In the genomic region with DNA sequence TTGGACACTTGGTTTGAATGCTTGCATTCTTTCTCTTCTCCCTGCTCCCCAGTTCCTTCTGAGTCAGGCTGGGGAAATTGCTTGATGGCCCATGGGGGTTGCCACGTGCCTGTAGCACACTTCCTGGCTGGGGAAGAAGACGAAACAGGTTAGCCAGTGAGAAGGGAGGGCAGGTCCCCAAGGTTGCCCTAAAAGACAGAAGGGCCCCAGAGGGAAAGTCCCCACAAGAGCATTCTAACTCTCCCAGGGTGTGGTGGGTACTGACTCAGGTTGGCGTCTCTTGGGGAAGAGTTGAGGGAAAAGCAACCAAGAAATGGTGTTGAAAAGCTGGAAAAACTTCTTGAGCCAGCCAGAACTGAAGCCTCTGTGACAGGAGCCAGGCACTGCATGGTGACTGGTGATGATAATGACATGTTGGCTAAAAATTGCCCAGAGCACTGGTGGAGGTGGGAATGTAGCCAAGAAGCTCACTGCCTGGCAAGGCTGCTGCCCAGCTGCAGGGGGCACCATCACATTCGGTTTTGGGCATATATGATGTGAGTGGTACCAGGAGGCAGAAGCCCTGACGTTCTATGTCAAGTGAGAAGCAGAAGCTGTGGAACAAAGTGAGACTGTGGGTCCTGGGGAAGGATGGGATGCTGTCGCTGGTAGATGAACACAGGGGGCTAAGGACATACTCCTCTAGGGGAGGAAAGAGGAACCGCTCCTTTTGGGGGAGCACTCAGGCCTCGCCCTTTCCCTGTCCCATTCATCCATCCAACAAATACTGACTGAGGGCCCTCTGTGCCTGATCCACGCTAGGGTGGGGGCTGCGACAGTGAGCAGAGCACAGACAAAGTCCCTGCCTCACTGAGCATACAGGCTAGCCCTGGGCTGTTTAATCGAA, we compare ENCODE assay signal across 8 cellular contexts. TPM values are rescaled to one million over a fixed set of nuclear protein-coding genes. Genes with fewer than 3 reads are reported as not detected.
DNase-seq lines count a peak whose midpoint lies in the region; ATAC-seq, FAIRE-seq and TF ChIP-seq lines count a peak whose summit lies in the region.

No MANE protein-coding gene starts in this region.

- no peaks in the 10 kb centered on the region for H3K9me3 ChIP-seq in H1 (ENCODE audit: insufficient read depth in 2 of 2, low read depth in 1 of 2, low read length in 1 of 2)

- POLR2A ChIA-PET in H1 (lab: Charles Lee; ENCODE audit: partially characterized antibody): interaction anchor here (0.9 to 3.5 kb wide), 7 partner anchors 8 to 103 kb away, joined by 3 to 25 read pairs (median 4); partner anchors contain the start of genes CHMP4A and RABGGTA

- H3K14ac ChIP-seq in H1 (ENCODE audit: insufficient read length): no peak overlapping the region

- no peak overlapping the region for H2AK5ac ChIP-seq in H1 (ENCODE audit: low read depth, low read length)

- peaks cover 2% of the 10 kb centered on the region for H3K27me3 Mint-ChIP-seq in T-helper 2 cell treated with Interferon-gamma antibody and Interleukin-4, amounts not matched to agents 5 μg/mL and 100 μg/mL, for 36 hours (ENCODE audit: low read depth)

- no peak overlapping the region for H3K4ac ChIP-seq in H1 (replicated peaks; ENCODE audit: insufficient read length, low read depth, low read length)

- peak; percentile 10 to 28; a peak in 2 of 4 replicates for TF ChIP-seq RAD21 in H1 (IDR thresholded peaks at IDR 0.05 in 1 of 2, conservative IDR thresholded peaks at IDR 0.05 in 1 of 2; ENCODE audit: low read depth in 2 of 2, low read length in 2 of 2)

- H3K9me3 Mint-ChIP-seq in T-helper 2 cell treated with Interferon-gamma antibody and Interleukin-4, amounts not matched to agents 5 μg/mL and 100 μg/mL, for 36 hours: no peaks in the 10 kb centered on the region

- no peak overlapping the region for H3K4me2 ChIP-seq in H1 (ENCODE audit: insufficient read depth in 1 of 2, low read depth in 2 of 2, low read length in 2 of 2)

- no peak overlapping the region for H4K5ac ChIP-seq in H1 (ENCODE audit: insufficient read length, low read depth, low read length)

- no peak overlapping the region for H2BK15ac ChIP-seq in H1 (ENCODE audit: low read length)

- H4K8ac ChIP-seq in H1 (ENCODE audit: extremely low read depth, insufficient read depth, low read length): no peak overlapping the region

- H3K4me1 ChIP-seq in H1 (replicated peaks in 1 of 4; ENCODE audit: control insufficient read depth in 3 of 4, insufficient read depth in 4 of 4, low read length in 3 of 4): no peaks in the 10 kb centered on the region

- H3K36me3 ChIP-seq in H1 (ENCODE audit: control insufficient read depth in 2 of 4, insufficient read depth in 4 of 4, low read length in 3 of 4): no peaks in the 10 kb centered on the region

- no peak overlapping the region for H2BK5ac ChIP-seq in H1 (ENCODE audit: low read depth, low read length)

- H3K4me1 Mint-ChIP-seq in T-helper 2 cell treated with Interferon-gamma antibody and Interleukin-4, amounts not matched to agents 5 μg/mL and 100 μg/mL, for 36 hours (ENCODE audit: low read depth): peaks cover 23% of the 10 kb centered on the region

- DNase-seq in NCI-H2196 (lab: John Stamatoyannopoulos, UW; ENCODE audit: unreplicated experiment) (peak; percentile 18), NCI-H2196 treated with DMSO at 0.1 percent for 48 hours (lab: John Stamatoyannopoulos, UW; ENCODE audit: unreplicated experiment) (no peak), H1 (ENCODE audit: low read depth in 1 of 2, low spot score in 2 of 2) (no peak), DMS79 treated with DMSO at 0.1 percent for 48 hours (lab: John Stamatoyannopoulos, UW) (no peak), NCI-H2029 treated with DMSO at 0.1 percent for 48 hours (lab: John Stamatoyannopoulos, UW) (no peak)
- peak; percentile 31 for DNase-seq in T-helper 2 cell treated with Interferon-gamma antibody and Interleukin-4, amounts not matched to agents 5 μg/mL and 100 μg/mL, for 36 hours (ENCODE audit: low spot score)
- DNase-seq in stimulated activated CD4-positive, alpha-beta T cell treated with anti-CD3 and anti-CD28 coated beads, Interleukin-12 subunit alpha, Interleukin-12 subunit beta, amount 100 ng/mL, for 24 hours (ENCODE audit: low read depth in 2 of 2): peak; percentile 38 to 42

- no peaks in the 10 kb centered on the region; the same call in 1 of the 2 replicates for H3K79me1 ChIP-seq in H1 (ENCODE audit: low read depth, low read length)

- H3K27me3 ChIP-seq in H1 (replicated peaks in 1 of 4; ENCODE audit: control insufficient read depth in 3 of 4, extremely low read depth in 1 of 4, insufficient read depth in 3 of 4, low read length in 3 of 4): no peaks in the 10 kb centered on the region

- H3K27ac ChIP-seq in H1 (ENCODE audit: low read depth, low read length): no peak overlapping the region

- H3K4me3 ChIP-seq in H1 (ENCODE audit: extremely low read depth in 1 of 4, insufficient read depth in 2 of 4, low read depth in 3 of 4, low read length in 4 of 4): no peak overlapping the region

- H3K23ac ChIP-seq in H1 (ENCODE audit: insufficient read length): no peak overlapping the region

- peak; percentile 27 to 52 (median 51); a peak in 2 of 4 replicates for TF ChIP-seq CTCF in H1 (IDR thresholded peaks at IDR 0.05; ENCODE audit: control extremely low read depth in 1 of 3, insufficient read depth in 1 of 3, low read depth in 1 of 3, low read length in 3 of 3)

- TF ChIP-seq POLR2A in H1 (IDR thresholded peaks at IDR 0.05; ENCODE audit: control extremely low read depth in 1 of 2, low read depth in 2 of 2, low read length in 2 of 2): no peak

- no peak overlapping the region for H2BK20ac ChIP-seq in H1 (ENCODE audit: low read length)

- H3K36me3 Mint-ChIP-seq in T-helper 2 cell treated with Interferon-gamma antibody and Interleukin-4, amounts not matched to agents 5 μg/mL and 100 μg/mL, for 36 hours (ENCODE audit: low read depth): peaks cover 3% of the 10 kb centered on the region

- H3K18ac ChIP-seq in H1 (ENCODE audit: extremely low read depth, low read length): no peak overlapping the region

- no peaks in the 10 kb centered on the region for H3K23me2 ChIP-seq in H1 (ENCODE audit: low read depth, low read length)

- peak; percentile 73 for ATAC-seq in HG03108 (IDR thresholded peaks at IDR 0.05; ENCODE audit: unreplicated experiment)

- H4K91ac ChIP-seq in H1 (replicated peaks; ENCODE audit: insufficient read length, low read length): no peak overlapping the region

- TF ChIP-seq EP300 in H1 (IDR thresholded peaks at IDR 0.05; ENCODE audit: borderline replicate concordance in 1 of 2, low read depth in 2 of 2, low read length in 2 of 2): no peak

- CTCF ChIA-PET in H1 (lab: Charles Lee; ENCODE audit: partially characterized antibody): interaction anchor here (0.7 to 11.5 kb wide), 12 partner anchors 8 to 152 kb away, joined by 3 to 137 read pairs (median 8); partner anchors contain the start of genes CIDEB, DHRS1, LTB4R2 and NOP9

- no peak overlapping the region for H3K4me3 Mint-ChIP-seq in T-helper 2 cell treated with Interferon-gamma antibody and Interleukin-4, amounts not matched to agents 5 μg/mL and 100 μg/mL, for 36 hours

- no peak overlapping the region for H2AFZ ChIP-seq in H1 (ENCODE audit: low read length)

- H2BK120ac ChIP-seq in H1 (replicated peaks; ENCODE audit: low read depth, low read length): no peak overlapping the region

- WGBS in H1 (ENCODE audit: extremely low coverage in 1 of 2, insufficient coverage in 1 of 2, insufficient read length in 1 of 2, insufficient replicate concordance in 2 of 2, low coverage in 1 of 2, low lambda C conversion rate in 2 of 2, missing lambda C conversion rate in 1 of 2), 2 experiments: 80% methylated on average over 11 of the region's 11 CpGs; no CpG with 5 or more reads in 1 of the 2 experiments

- no peak overlapping the region for H3K56ac ChIP-seq in H1 (replicated peaks; ENCODE audit: insufficient read length, low read depth, low read length)

- H4K20me1 ChIP-seq in H1 (replicated peaks in 1 of 2; ENCODE audit: control insufficient read depth in 1 of 2, insufficient read depth in 2 of 2, low read length in 2 of 2): peaks cover 0 to 3% of the 10 kb centered on the region in 2 experiments

- no peaks in the 10 kb centered on the region for H3K79me2 ChIP-seq in H1 (ENCODE audit: control insufficient read depth in 1 of 2, insufficient read depth in 2 of 2, low read length in 2 of 2)

- H2BK12ac ChIP-seq in H1 (ENCODE audit: low read depth, low read length): no peak overlapping the region

- H3K27ac Mint-ChIP-seq in T-helper 2 cell treated with Interferon-gamma antibody and Interleukin-4, amounts not matched to agents 5 μg/mL and 100 μg/mL, for 36 hours: no peak overlapping the region

- FAIRE-seq in H1 (lab: Jason Lieb, UNC): no peak

- H3K9ac ChIP-seq in H1 (replicated peaks in 1 of 4; ENCODE audit: extremely low read depth in 1 of 4, low read depth in 3 of 4, low read length in 3 of 4): no peak overlapping the region; a peak in 1 of 7 replicates

RNA-seq across cellular contexts. Expression of gene RABGGTA, which starts 8.1 kb away (rescaled TPM):
- 16.0 and 16.9 TPM in 2 replicates for total RNA-seq in H1 (2021; fragmentation: NEBNext Ultra II Directional; extraction: Animal tissue kit (Norgen Biotek cat#: 25700))
- 49.8 and 65.1 TPM in 2 replicates for polyA plus RNA-seq in H1 (2011; rRNA removed)
- polyA plus RNA-seq in H1 (2011; cell fraction: cytosol; rRNA removed): 30.0 TPM
- polyA plus RNA-seq in H1 (2011; cell fraction: nucleus; rRNA removed): 150 TPM
- 17.0 to 25.2 TPM (median 20.7 TPM) in 4 replicates for polyA plus RNA-seq in H1 (2012, experiment 1 of 2)
- polyA plus RNA-seq in H1 (2012, experiment 2 of 2): 36.6 TPM
- polyA plus RNA-seq in H1 (2013, experiment 1 of 2): 22.1 TPM
- polyA plus RNA-seq in H1 (2013, experiment 2 of 2): 19.9 TPM
- 34.2 and 35.5 TPM in 2 replicates for polyA minus RNA-seq in H1 (2011; rRNA and poly(A)+ RNA removed)
- polyA minus RNA-seq in H1 (2011; cell fraction: cytosol; rRNA and poly(A)+ RNA removed): 18.1 TPM
- polyA minus RNA-seq in H1 (2011; cell fraction: nucleus; rRNA and poly(A)+ RNA removed): 40.0 TPM

RNA-seq across cellular contexts. Expression of gene TGM1, which starts 16.6 kb away (rescaled TPM):
- total RNA-seq in H1 (2021; fragmentation: NEBNext Ultra II Directional; extraction: Animal tissue kit (Norgen Biotek cat#: 25700)): 2.0 and 2.2 TPM in 2 replicates
- 1.8 and 4.1 TPM in 2 replicates for polyA plus RNA-seq in H1 (2011; rRNA removed)
- polyA plus RNA-seq in H1 (2011; cell fraction: cytosol; rRNA removed): 2.6 TPM
- 15.8 TPM for polyA plus RNA-seq in H1 (2011; cell fraction: nucleus; rRNA removed)
- 1.7 to 2.2 TPM (median 1.8 TPM) in 4 replicates for polyA plus RNA-seq in H1 (2012, experiment 1 of 2)
- 1.1 TPM for polyA plus RNA-seq in H1 (2012, experiment 2 of 2)
- polyA plus RNA-seq in H1 (2013, experiment 1 of 2): 1.3 TPM
- polyA plus RNA-seq in H1 (2013, experiment 2 of 2): 1.4 TPM
- polyA minus RNA-seq in H1 (2011; rRNA and poly(A)+ RNA removed): 2.0 and 2.2 TPM in 2 replicates
- not detected for polyA minus RNA-seq in H1 (2011; cell fraction: cytosol; rRNA and poly(A)+ RNA removed)
- polyA minus RNA-seq in H1 (2011; cell fraction: nucleus; rRNA and poly(A)+ RNA removed): 3.9 TPM

RNA-seq across cellular contexts. Expression of gene DHRS1, which starts 20.0 kb away (rescaled TPM):
- total RNA-seq in H1 (2021; fragmentation: NEBNext Ultra II Directional; extraction: Animal tissue kit (Norgen Biotek cat#: 25700)): 8.8 and 13.4 TPM in 2 replicates
- polyA plus RNA-seq in H1 (2011; rRNA removed): 31.7 and 40.2 TPM in 2 replicates
- 25.9 TPM for polyA plus RNA-seq in H1 (2011; cell fraction: cytosol; rRNA removed)
- 52.3 TPM for polyA plus RNA-seq in H1 (2011; cell fraction: nucleus; rRNA removed)
- 16.4 to 20.6 TPM (median 17.5 TPM) in 4 replicates for polyA plus RNA-seq in H1 (2012, experiment 1 of 2)
- polyA plus RNA-seq in H1 (2012, experiment 2 of 2): 21.3 TPM
- 11.8 TPM for polyA plus RNA-seq in H1 (2013, experiment 1 of 2)
- 9.3 TPM for polyA plus RNA-seq in H1 (2013, experiment 2 of 2)
- 16.3 and 19.2 TPM in 2 replicates for polyA minus RNA-seq in H1 (2011; rRNA and poly(A)+ RNA removed)
- 9.1 TPM for polyA minus RNA-seq in H1 (2011; cell fraction: cytosol; rRNA and poly(A)+ RNA removed)
- 21.4 TPM for polyA minus RNA-seq in H1 (2011; cell fraction: nucleus; rRNA and poly(A)+ RNA removed)

RNA-seq across cellular contexts. Expression of gene NOP9, which starts 20.1 kb away (rescaled TPM):
- total RNA-seq in H1 (2021; fragmentation: NEBNext Ultra II Directional; extraction: Animal tissue kit (Norgen Biotek cat#: 25700)): 34.8 and 39.3 TPM in 2 replicates
- 17.8 and 22.4 TPM in 2 replicates for polyA plus RNA-seq in H1 (2011; rRNA removed)
- 19.2 TPM for polyA plus RNA-seq in H1 (2011; cell fraction: cytosol; rRNA removed)
- polyA plus RNA-seq in H1 (2011; cell fraction: nucleus; rRNA removed): 55.9 TPM
- polyA plus RNA-seq in H1 (2012, experiment 1 of 2): 21.6 to 29.6 TPM (median 27.0 TPM) in 4 replicates
- polyA plus RNA-seq in H1 (2012, experiment 2 of 2): 15.7 TPM
- polyA plus RNA-seq in H1 (2013, experiment 1 of 2): 13.9 TPM
- polyA plus RNA-seq in H1 (2013, experiment 2 of 2): 13.1 TPM
- polyA minus RNA-seq in H1 (2011; rRNA and poly(A)+ RNA removed): 42.1 and 51.6 TPM in 2 replicates
- polyA minus RNA-seq in H1 (2011; cell fraction: cytosol; rRNA and poly(A)+ RNA removed): 26.5 TPM
- polyA minus RNA-seq in H1 (2011; cell fraction: nucleus; rRNA and poly(A)+ RNA removed): 34.7 TPM

RNA-seq across cellular contexts. Expression of gene CIDEB, which starts 28.2 kb away (rescaled TPM):
- total RNA-seq in H1 (2021; fragmentation: NEBNext Ultra II Directional; extraction: Animal tissue kit (Norgen Biotek cat#: 25700)): not detected in 2 replicates
- 0.09 and 0.11 TPM in 2 replicates for polyA plus RNA-seq in H1 (2011; rRNA removed)
- polyA plus RNA-seq in H1 (2011; cell fraction: cytosol; rRNA removed): 0.08 TPM
- 0.11 TPM for polyA plus RNA-seq in H1 (2011; cell fraction: nucleus; rRNA removed)
- polyA plus RNA-seq in H1 (2012, experiment 1 of 2): 0.21 TPM in 1 of 4 replicates, not detected in the others
- not detected for polyA plus RNA-seq in H1 (2012, experiment 2 of 2)
- polyA plus RNA-seq in H1 (2013, experiment 1 of 2): not detected
- polyA plus RNA-seq in H1 (2013, experiment 2 of 2): not detected
- not detected in 2 replicates for polyA minus RNA-seq in H1 (2011; rRNA and poly(A)+ RNA removed)
- polyA minus RNA-seq in H1 (2011; cell fraction: cytosol; rRNA and poly(A)+ RNA removed): not detected
- polyA minus RNA-seq in H1 (2011; cell fraction: nucleus; rRNA and poly(A)+ RNA removed): not detected

Comparison
In these comparisons a context has a peak if more than half of its experiments do, and no peak if none do; other contexts are left out.
1. DNase-seq: peak in NCI-H2196 (single experiment), T-helper 2 cell treated with Interferon-gamma antibody and Interleukin-4, amounts not matched to agents 5 μg/mL and 100 μg/mL, for 36 hours (single experiment) and stimulated activated CD4-positive, alpha-beta T cell treated with anti-CD3 and anti-CD28 coated beads, Interleukin-12 subunit alpha, Interleukin-12 subunit beta, amount 100 ng/mL, for 24 hours (2 of 2); none in NCI-H2196 treated with DMSO at 0.1 percent for 48 hours (single experiment), H1 (0 of 2), DMS79 treated with DMSO at 0.1 percent for 48 hours (single experiment) and NCI-H2029 treated with DMSO at 0.1 percent for 48 hours (single experiment).